8 cellular contexts compared by ENCODE assay signal in genomic region chr15:91032919-91033803, GRCh38. TPM values are rescaled to one million over a fixed set of nuclear protein-coding genes. Genes with fewer than 3 reads are reported as not detected.
A peak's percentile ranks its signal among the peaks of the same experiment; 100 is the strongest.
DNase-seq lines count a peak whose midpoint lies in the region; ATAC-seq and TF ChIP-seq lines count a peak whose summit lies in the region.

No MANE protein-coding gene starts in this region.

- peak; percentile 62 for ATAC-seq in activated B cell treated with CpG ODN at 0.5 μM for 24 hours (ENCODE audit: low read depth)
- no peak for ATAC-seq in GM21447 (IDR thresholded peaks at IDR 0.05; ENCODE audit: unreplicated experiment)

- DNase-seq in NK-92 treated with Interleukin-12 subunit alpha and Interleukin-12 subunit beta, amount 100 ng/mL, for 24 hours (lab: John Stamatoyannopoulos, UW): peak; percentile 32
- DNase-seq in NK-92 (lab: John Stamatoyannopoulos, UW; ENCODE audit: unreplicated experiment) (no peak), NCI-H1417 treated with DMSO at 0.1 percent for 48 hours (lab: John Stamatoyannopoulos, UW) (peak; percentile 28), activated B cell treated with CpG ODN at 0.5 μM for 24 hours (peak; percentile 36), dermis blood vessel endothelial cell (peak; percentile 59), medulla oblongata (ENCODE audit: extremely low spot score) (peak; percentile 28), stomach (peak; percentile 93)

- H3K27me3 ChIP-seq in stomach: peaks cover 0 to 3% (median under 1%) of the 10 kb centered on the region in 3 donors

- no peaks in the 10 kb centered on the region for H3K9me3 ChIP-seq in stomach

- TF ChIP-seq EP300 in stomach (IDR thresholded peaks at IDR 0.05): no peak

- H3K4me3 ChIP-seq in stomach: peak overlapping the region in 1 of 4 donors; percentile 3

- no peaks in the 10 kb centered on the region for H3K9me3 Mint-ChIP-seq in activated B cell treated with CpG ODN at 0.5 μM for 24 hours

- H3K4me1 Mint-ChIP-seq in activated B cell treated with CpG ODN at 0.5 μM for 24 hours: peaks cover 5% of the 10 kb centered on the region

- no peak overlapping the region for H3K4me3 Mint-ChIP-seq in activated B cell treated with CpG ODN at 0.5 μM for 24 hours

- CTCF ChIA-PET in activated B cell treated with CpG ODN at 0.5 μM for 24 hours (lab: Charles Lee): interaction anchor here (0.7 to 2.5 kb wide), 6 partner anchors 54 to 713 kb away, joined by 3 to 39 read pairs (median 3); partner anchors contain the start of genes RCCD1 and UNC45A

- POLR2A ChIA-PET in activated B cell treated with CpG ODN at 0.5 μM for 24 hours (lab: Charles Lee): no interaction called here

- H3K4me1 ChIP-seq in stomach: peaks cover 0 to 7% (median 3%) of the 10 kb centered on the region in 4 donors

- WGBS in stomach, 5 donors: 29 to 38% (median 34%) methylated on average over 10 to 12 of the region's 12 CpGs

- H3K36me3 Mint-ChIP-seq in activated B cell treated with CpG ODN at 0.5 μM for 24 hours (ENCODE audit: low read depth): no peaks in the 10 kb centered on the region

- H3K36me3 ChIP-seq in stomach: no peaks in the 10 kb centered on the region

- H3K27ac Mint-ChIP-seq in activated B cell treated with CpG ODN at 0.5 μM for 24 hours: no peak overlapping the region

- H3K27me3 Mint-ChIP-seq in activated B cell treated with CpG ODN at 0.5 μM for 24 hours: peaks cover 3% of the 10 kb centered on the region

- TF ChIP-seq CTCF in activated B cell treated with CpG ODN at 0.5 μM for 24 hours (IDR thresholded peaks at IDR 0.05) (no peak), stomach (IDR thresholded peaks at IDR 0.05) (peak in 5 of 7 experiments; percentile 58 to 94 (median 77))

- peak overlapping the region in 1 of 5 donors; percentile 59 for H3K27ac ChIP-seq in stomach

- intact Hi-C loops in activated B cell treated with CpG ODN at 0.5 μM for 24 hours (cut with micrococcal nuclease): loop anchor here (1.0 kb wide), 1 partner anchor 78 kb away; no protein-coding TSS in a partner anchor
- intact Hi-C loops in stomach (cut with DNase I; ENCODE audit: low total_unique reads): no loop called here

- TF ChIP-seq POLR2A in stomach (IDR thresholded peaks at IDR 0.05): no peak

RNA-seq across cellular contexts. Expression of gene VPS33B, which starts 10.8 kb away (rescaled TPM):
- total RNA-seq in activated B cell treated with CpG ODN at 0.5 μM for 24 hours (27.3 and 33.4 TPM in 2 replicates), dermis blood vessel endothelial cell (15.0 and 16.5 TPM in 2 replicates), stomach (10 to 100 TPM in 2 of 5 donors, 1 to 10 TPM in 3; 1.2 to 23.2 (median 7.5) TPM)
- 10 to 100 TPM; 12.6 to 13.0 (median 12.6) TPM for polyA plus RNA-seq in stomach

RNA-seq across cellular contexts. Expression of gene PRC1, which starts 38.8 kb away (rescaled TPM):
- 8.1 and 9.3 TPM in 2 replicates for total RNA-seq in activated B cell treated with CpG ODN at 0.5 μM for 24 hours
- 83.0 and 274 TPM in 2 replicates for total RNA-seq in dermis blood vessel endothelial cell
- 10 to 100 TPM in 4 of 5 donors, 1 to 10 TPM in 1; 8.2 to 60.7 (median 25.8) TPM for total RNA-seq in stomach
- polyA plus RNA-seq in stomach: 10 to 100 TPM in 2 of 3 donors, 1 to 10 TPM in 1; 9.0 to 33.5 (median 16.8) TPM
